ENCODE assay signal across 8 cellular contexts in genomic region chr17:77542551-77543490, GRCh38.
DNase-seq lines count a peak whose midpoint lies in the region; ATAC-seq, FAIRE-seq and TF ChIP-seq lines count a peak whose summit lies in the region.

No MANE protein-coding gene starts in this region.

- no peak overlapping the region; a peak in 1 of 4 replicates for H3K4me2 ChIP-seq in H1 (ENCODE audit: insufficient read depth in 1 of 2, low read depth in 2 of 2, low read length in 2 of 2)

- no peaks in the 10 kb centered on the region for H3K27me3 Mint-ChIP-seq in activated CD8-positive, alpha-beta T cell treated with anti-CD3 and anti-CD28 coated beads for 36 hours
- H3K27me3 Mint-ChIP-seq in memory B cell = peaks cover 17% of the 10 kb centered on the region

- H2BK120ac ChIP-seq in H1 (replicated peaks; ENCODE audit: low read depth, low read length) = no peak overlapping the region

- peak; percentile 98 for TF ChIP-seq RAD21 in H1 (IDR thresholded peaks at IDR 0.05 in 1 of 2, conservative IDR thresholded peaks at IDR 0.05 in 1 of 2; ENCODE audit: low read depth in 2 of 2, low read length in 2 of 2)

- H3K18ac ChIP-seq in H1 (ENCODE audit: extremely low read depth, low read length) = peak overlapping the region; percentile 71

- H3K79me1 ChIP-seq in H1 (ENCODE audit: low read depth, low read length) = no peaks in the 10 kb centered on the region

- H3K36me3 ChIP-seq in H1 (ENCODE audit: control insufficient read depth in 2 of 4, insufficient read depth in 4 of 4, low read length in 3 of 4) = no peaks in the 10 kb centered on the region

- H3K4me1 ChIP-seq in H1 (replicated peaks in 1 of 4; ENCODE audit: control insufficient read depth in 3 of 4, insufficient read depth in 4 of 4, low read length in 3 of 4) = peaks cover 2 to 21% (median 16%) of the 10 kb centered on the region in 4 experiments

- no peaks in the 10 kb centered on the region for H3K9me3 ChIP-seq in H1 (ENCODE audit: insufficient read depth in 2 of 2, low read depth in 1 of 2, low read length in 1 of 2)

- peak overlapping the region; percentile 11; the same call in 1 of the 2 replicates for H2AFZ ChIP-seq in H1 (ENCODE audit: low read length)

- DNase-seq in HPDE6-E6E7 (ENCODE audit: extremely low spot score) (peak; percentile 79), NCI-H748 treated with DMSO at 0.1 percent for 48 hours (lab: John Stamatoyannopoulos, UW) (peak; percentile 72), H1 (ENCODE audit: low read depth in 1 of 2, low spot score in 2 of 2) (peak; percentile 63 to 79), memory B cell (ENCODE audit: low spot score in 2 of 2) (peak; percentile 33 to 59)
- peak; percentile 80 for DNase-seq in activated CD8-positive, alpha-beta T cell treated with anti-CD3 and anti-CD28 coated beads for 36 hours
- peak; percentile 27 to 28 for DNase-seq in stimulated activated CD8-positive, alpha-beta memory T cell treated with anti-CD3 and anti-CD28 coated beads, Interleukin-2, amount 100 ng/mL, for 1 hour (ENCODE audit: low read depth in 2 of 2)

- H3K56ac ChIP-seq in H1 (replicated peaks; ENCODE audit: insufficient read length, low read depth, low read length) = peak overlapping the region; percentile 42

- H3K9me3 Mint-ChIP-seq in activated CD8-positive, alpha-beta T cell treated with anti-CD3 and anti-CD28 coated beads for 36 hours = no peaks in the 10 kb centered on the region
- no peaks in the 10 kb centered on the region for H3K9me3 Mint-ChIP-seq in memory B cell

- no peaks in the 10 kb centered on the region for H3K36me3 Mint-ChIP-seq in activated CD8-positive, alpha-beta T cell treated with anti-CD3 and anti-CD28 coated beads for 36 hours (ENCODE audit: low read depth)
- H3K36me3 Mint-ChIP-seq in memory B cell = no peaks in the 10 kb centered on the region

- H3K4ac ChIP-seq in H1 (replicated peaks; ENCODE audit: insufficient read length, low read depth, low read length) = no peak overlapping the region

- FAIRE-seq in H1 (lab: Jason Lieb, UNC) = peak; percentile 52

- no peaks in the 10 kb centered on the region for H4K20me1 ChIP-seq in H1 (replicated peaks in 1 of 2; ENCODE audit: control insufficient read depth in 1 of 2, insufficient read depth in 2 of 2, low read length in 2 of 2)

- no peak overlapping the region for H3K9ac ChIP-seq in H1 (replicated peaks in 1 of 4; ENCODE audit: extremely low read depth in 1 of 4, low read depth in 3 of 4, low read length in 3 of 4)

- H3K4me1 Mint-ChIP-seq in activated CD8-positive, alpha-beta T cell treated with anti-CD3 and anti-CD28 coated beads for 36 hours (ENCODE audit: low read depth) = no peaks in the 10 kb centered on the region
- peaks cover 4% of the 10 kb centered on the region for H3K4me1 Mint-ChIP-seq in memory B cell

- H3K27ac Mint-ChIP-seq in activated CD8-positive, alpha-beta T cell treated with anti-CD3 and anti-CD28 coated beads for 36 hours = no peak overlapping the region
- no peak overlapping the region for H3K27ac Mint-ChIP-seq in memory B cell

- POLR2A ChIA-PET in activated CD8-positive, alpha-beta T cell treated with anti-CD3 and anti-CD28 coated beads for 36 hours (lab: Charles Lee) = interaction anchor here (1.3 to 2.0 kb wide), 2 partner anchors 103 to 124 kb away, joined by 3 to 7 read pairs; no protein-coding TSS in a partner anchor
- POLR2A ChIA-PET in H1 (lab: Charles Lee; ENCODE audit: partially characterized antibody) = interaction anchor here (0.9 to 1.5 kb wide), 3 partner anchors 16 to 342 kb away, joined by 3 read pairs; no protein-coding TSS in a partner anchor

- H2BK12ac ChIP-seq in H1 (ENCODE audit: low read depth, low read length) = 0 out of 2 replicates have a peak overlapping the region, but pooled peaks have one; percentile 82

- H3K14ac ChIP-seq in H1 (ENCODE audit: insufficient read length) = no peak overlapping the region

- 25% methylated on average over 13 of the region's 13 CpGs; no CpG with 5 or more reads in 1 of the 2 experiments for WGBS in H1 (ENCODE audit: extremely low coverage in 1 of 2, insufficient coverage in 1 of 2, insufficient read length in 1 of 2, insufficient replicate concordance in 2 of 2, low coverage in 1 of 2, low lambda C conversion rate in 2 of 2, missing lambda C conversion rate in 1 of 2), 2 experiments

- H4K5ac ChIP-seq in H1 (ENCODE audit: insufficient read length, low read depth, low read length) = no peak overlapping the region

- H3K23ac ChIP-seq in H1 (ENCODE audit: insufficient read length) = no peak overlapping the region

- peak; percentile 97 for TF ChIP-seq CTCF in C4-2B (conservative IDR thresholded peaks at IDR 0.05)
- TF ChIP-seq CTCF in activated CD8-positive, alpha-beta T cell treated with anti-CD3 and anti-CD28 coated beads for 36 hours (IDR thresholded peaks at IDR 0.05) = peak; percentile 93
- TF ChIP-seq CTCF in H1 (IDR thresholded peaks at IDR 0.05; ENCODE audit: control extremely low read depth in 1 of 3, insufficient read depth in 1 of 3, low read depth in 1 of 3, low read length in 3 of 3) = peak; percentile 80 to 91 (median 90)

- no peak overlapping the region for H4K8ac ChIP-seq in H1 (ENCODE audit: extremely low read depth, insufficient read depth, low read length)

- H4K91ac ChIP-seq in H1 (replicated peaks; ENCODE audit: insufficient read length, low read length) = no peak overlapping the region

- no peak overlapping the region for H3K4me3 Mint-ChIP-seq in activated CD8-positive, alpha-beta T cell treated with anti-CD3 and anti-CD28 coated beads for 36 hours
- no peak overlapping the region for H3K4me3 Mint-ChIP-seq in memory B cell

- TF ChIP-seq EP300 in H1 (IDR thresholded peaks at IDR 0.05; ENCODE audit: borderline replicate concordance in 1 of 2, low read depth in 2 of 2, low read length in 2 of 2) = no peak

- peak overlapping the region; percentile 79; the same call in 1 of the 2 replicates for H2BK5ac ChIP-seq in H1 (ENCODE audit: low read depth, low read length)

- ATAC-seq in activated CD8-positive, alpha-beta T cell treated with anti-CD3 and anti-CD28 coated beads for 36 hours = peak; percentile 94
- peak; percentile 81 for ATAC-seq in memory B cell (ENCODE audit: low read depth)
- ATAC-seq in GM19455 (IDR thresholded peaks at IDR 0.05; ENCODE audit: unreplicated experiment) = no peak

- H2BK15ac ChIP-seq in H1 (ENCODE audit: low read length) = no peak overlapping the region

- H3K4me3 ChIP-seq in H1 (ENCODE audit: extremely low read depth in 1 of 4, insufficient read depth in 2 of 4, low read depth in 3 of 4, low read length in 4 of 4) = no peak overlapping the region

- no peak for TF ChIP-seq POLR2A in H1 (IDR thresholded peaks at IDR 0.05; ENCODE audit: control extremely low read depth in 1 of 2, low read depth in 2 of 2, low read length in 2 of 2)

- intact Hi-C loops in activated CD8-positive, alpha-beta T cell treated with anti-CD3 and anti-CD28 coated beads for 36 hours (cut with micrococcal nuclease) = loop anchor here (10.0 kb wide), 2 partner anchors 222 to 472 kb away; no protein-coding TSS in a partner anchor

- H3K79me2 ChIP-seq in H1 (ENCODE audit: control insufficient read depth in 1 of 2, insufficient read depth in 2 of 2, low read length in 2 of 2) = no peaks in the 10 kb centered on the region

- no peak overlapping the region for H2AK5ac ChIP-seq in H1 (ENCODE audit: low read depth, low read length)

- CTCF ChIA-PET in activated CD8-positive, alpha-beta T cell treated with anti-CD3 and anti-CD28 coated beads for 36 hours (lab: Charles Lee) = interaction anchor here (0.6 to 3.0 kb wide), 36 partner anchors 10 to 477 kb away, joined by 3 to 21 read pairs (median 4); no protein-coding TSS in a partner anchor
- CTCF ChIA-PET in H1 (lab: Charles Lee; ENCODE audit: partially characterized antibody) = interaction anchor here (0.5 to 4.1 kb wide), 36 partner anchors 10 to 585 kb away, joined by 3 to 19 read pairs (median 4); no protein-coding TSS in a partner anchor

- H3K27me3 ChIP-seq in H1 (replicated peaks in 1 of 4; ENCODE audit: control insufficient read depth in 3 of 4, extremely low read depth in 1 of 4, insufficient read depth in 3 of 4, low read length in 3 of 4) = peaks cover 0 to 7% (median 2%) of the 10 kb centered on the region in 4 experiments; a peak in 3 of 7 replicates

- H3K23me2 ChIP-seq in H1 (ENCODE audit: low read depth, low read length) = no peaks in the 10 kb centered on the region

- H3K27ac ChIP-seq in C4-2B (no peak overlapping the region), H1 (ENCODE audit: low read depth, low read length) (no peak overlapping the region)

- H2BK20ac ChIP-seq in H1 (ENCODE audit: low read length) = peak overlapping the region; percentile 9; the same call in 1 of the 2 replicates

TF ChIP-seq in H1, 55 proteins besides CTCF, POLR2A, EP300 and RAD21:
- TF ChIP-seq FOSL1 (IDR thresholded peaks at IDR 0.05; ENCODE audit: insufficient read depth, low read depth, low read length) = no peak
- TF ChIP-seq TEAD4 (IDR thresholded peaks at IDR 0.05; ENCODE audit: low read depth, low read length) = peak; percentile 80
- TF ChIP-seq GABPA (IDR thresholded peaks at IDR 0.05; ENCODE audit: borderline replicate concordance, insufficient read depth, low read length) = peak; percentile 63; the same call in 1 of the 2 replicates
- no peak for TF ChIP-seq BACH1 (IDR thresholded peaks at IDR 0.05; ENCODE audit: low read length)
- peak; percentile 54 for TF ChIP-seq MAX (IDR thresholded peaks at IDR 0.05)
- TF ChIP-seq YY1 (IDR thresholded peaks at IDR 0.05; ENCODE audit: low read depth, low read length) = peak; percentile 78
- peak; percentile 96 for TF ChIP-seq TBP (IDR thresholded peaks at IDR 0.05; ENCODE audit: low read depth, low read length)

Comparison
In these comparisons a context has a peak if more than half of its experiments do, and no peak if none do; other contexts are left out.
1. DNase-seq: peak in every context shown above with its lines; median percentile 80 in activated CD8-positive, alpha-beta T cell treated with anti-CD3 and anti-CD28 coated beads for 36 hours; 79 in HPDE6-E6E7; 72 in NCI-H748 treated with DMSO at 0.1 percent for 48 hours; 71 in H1; 46 in memory B cell; 28 in stimulated activated CD8-positive, alpha-beta memory T cell treated with anti-CD3 and anti-CD28 coated beads, Interleukin-2, amount 100 ng/mL, for 1 hour.